In genomic region chr6:128518531-128519131, GRCh38 we compare ENCODE assay signal across 1 cellular context.
TF ChIP-seq lines count a peak whose summit lies in the region.

No MANE protein-coding gene starts in this region.

TF ChIP-seq in HepG2, 621 proteins besides CTCF, POLR2A, EP300 and RAD21 (continued from another document):
- 0 out of 2 replicates have a peak, but pooled peaks have one; percentile 23 for TF ChIP-seq IRF9 (CRISPR knock-in tag; IDR thresholded peaks at IDR 0.05; ENCODE audit: borderline replicate concordance)
- no peak for TF ChIP-seq ZKSCAN5 (CRISPR knock-in tag; IDR thresholded peaks at IDR 0.05)
- no peak; the same call in 1 of the 2 replicates for TF ChIP-seq ZNF782 (CRISPR knock-in tag; IDR thresholded peaks at IDR 0.05; ENCODE audit: borderline replicate concordance)
- no peak for TF ChIP-seq ZSCAN12 (CRISPR knock-in tag; IDR thresholded peaks at IDR 0.05)
- 0 out of 2 replicates have a peak, but pooled peaks have one; percentile 67 for TF ChIP-seq ZNF512B (CRISPR knock-in tag; IDR thresholded peaks at IDR 0.05; ENCODE audit: borderline replicate concordance)
- TF ChIP-seq TARDBP (CRISPR knock-in tag; IDR thresholded peaks at IDR 0.05): 0 out of 2 replicates have a peak, but pooled peaks have one; percentile 7
- TF ChIP-seq ZMYM4 (CRISPR knock-in tag; IDR thresholded peaks at IDR 0.05): no peak
- TF ChIP-seq ZBTB21 (CRISPR knock-in tag; IDR thresholded peaks at IDR 0.05): no peak
- TF ChIP-seq KLF16 (CRISPR knock-in tag; IDR thresholded peaks at IDR 0.05): no peak
- TF ChIP-seq RBM39 (IDR thresholded peaks at IDR 0.05; ENCODE audit: low read depth, low read length, poor library complexity, severe bottlenecking): no peak
- no peak for TF ChIP-seq TBP (CRISPR knock-in tag; IDR thresholded peaks at IDR 0.05)
- 0 out of 2 replicates have a peak, but pooled peaks have one; percentile 43 for TF ChIP-seq ZNF564 (CRISPR knock-in tag; IDR thresholded peaks at IDR 0.05)
- no peak for TF ChIP-seq ZFP1 (CRISPR knock-in tag; IDR thresholded peaks at IDR 0.05)
- TF ChIP-seq ATM (IDR thresholded peaks at IDR 0.05; ENCODE audit: borderline replicate concordance): no peak
- TF ChIP-seq ISL2 (CRISPR knock-in tag; IDR thresholded peaks at IDR 0.05): no peak
- no peak for TF ChIP-seq ZNF335 (CRISPR knock-in tag; IDR thresholded peaks at IDR 0.05)
- TF ChIP-seq MLLT10 (CRISPR knock-in tag; IDR thresholded peaks at IDR 0.05): no peak
- TF ChIP-seq ZBTB33 (CRISPR knock-in tag; IDR thresholded peaks at IDR 0.05): 0 out of 2 replicates have a peak, but pooled peaks have one; percentile 35
- TF ChIP-seq BATF2 (CRISPR knock-in tag; IDR thresholded peaks at IDR 0.05): no peak
- 0 out of 2 replicates have a peak, but pooled peaks have one; percentile 51 for TF ChIP-seq SIN3A (IDR thresholded peaks at IDR 0.05; ENCODE audit: borderline replicate concordance, low read depth, low read length)
- no peak for TF ChIP-seq ZNF232 (CRISPR knock-in tag; IDR thresholded peaks at IDR 0.05; ENCODE audit: borderline replicate concordance)
- TF ChIP-seq ATF7 (IDR thresholded peaks at IDR 0.05): no peak
- TF ChIP-seq ATF7 (CRISPR knock-in tag; IDR thresholded peaks at IDR 0.05): no peak
- no peak for TF ChIP-seq DZIP1 (CRISPR knock-in tag; IDR thresholded peaks at IDR 0.05)
- no peak for TF ChIP-seq ZBTB7A (CRISPR knock-in tag; IDR thresholded peaks at IDR 0.05)
- peak; percentile 46; the same call in 1 of the 2 replicates for TF ChIP-seq KAT2B (IDR thresholded peaks at IDR 0.05; ENCODE audit: borderline replicate concordance, low read depth, low read length)
- no peak for TF ChIP-seq TEAD2 (CRISPR knock-in tag; IDR thresholded peaks at IDR 0.05)
- no peak for TF ChIP-seq CREB1 (IDR thresholded peaks at IDR 0.05)
- peak; percentile 38; the same call in 1 of the 2 replicates for TF ChIP-seq CREB1 (CRISPR knock-in tag; IDR thresholded peaks at IDR 0.05)
- TF ChIP-seq ZNF720 (CRISPR knock-in tag; IDR thresholded peaks at IDR 0.05): no peak
- no peak for TF ChIP-seq SALL1 (CRISPR knock-in tag; IDR thresholded peaks at IDR 0.05)
- no peak for TF ChIP-seq ZBTB49 (CRISPR knock-in tag; IDR thresholded peaks at IDR 0.05; ENCODE audit: borderline replicate concordance)
- TF ChIP-seq ZNF121 (CRISPR knock-in tag; IDR thresholded peaks at IDR 0.05): no peak
- TF ChIP-seq ONECUT2 (CRISPR knock-in tag; IDR thresholded peaks at IDR 0.05): peak; percentile 90
- TF ChIP-seq ZNF143 (CRISPR knock-in tag; IDR thresholded peaks at IDR 0.05): no peak
- TF ChIP-seq DBP (CRISPR knock-in tag; IDR thresholded peaks at IDR 0.05; ENCODE audit: not compliant biosample characterization): no peak
- TF ChIP-seq PAF1 (CRISPR knock-in tag; IDR thresholded peaks at IDR 0.05): no peak
- TF ChIP-seq FOXO1 (CRISPR knock-in tag; IDR thresholded peaks at IDR 0.05): peak; percentile 50; the same call in 1 of the 2 replicates
- 0 out of 2 replicates have a peak, but pooled peaks have one; percentile 12 for TF ChIP-seq ZNF3 (CRISPR knock-in tag; IDR thresholded peaks at IDR 0.05)
- TF ChIP-seq EZH2 (conservative IDR thresholded peaks at IDR 0.05; ENCODE audit: low read depth, low read length): no peak
- TF ChIP-seq NFYB (CRISPR knock-in tag; IDR thresholded peaks at IDR 0.05): no peak
- TF ChIP-seq CBX5 (CRISPR knock-in tag; IDR thresholded peaks at IDR 0.05; ENCODE audit: borderline replicate concordance): no peak
- TF ChIP-seq ZNF329 (CRISPR knock-in tag; IDR thresholded peaks at IDR 0.05; ENCODE audit: low read depth): peak; percentile 60; the same call in 1 of the 2 replicates
